In genomic region chr7:5528071-5528814, GRCh38 we compare ENCODE assay signal across 8 cellular contexts. TPM values are rescaled to one million over a fixed set of nuclear protein-coding genes. Genes with fewer than 3 reads are reported as not detected.
DNase-seq lines count a peak whose midpoint lies in the region; ATAC-seq and TF ChIP-seq lines count a peak whose summit lies in the region.

No MANE protein-coding gene starts in this region.

- no peaks in the 10 kb centered on the region for H3K27me3 ChIP-seq in fibroblast of lung (ENCODE audit: control insufficient read depth, insufficient read depth, low read length)
- H3K27me3 ChIP-seq in neural progenitor cell, result no peaks in the 10 kb centered on the region

- H3K4me1 ChIP-seq in fibroblast of lung (ENCODE audit: control insufficient read depth, extremely low read depth, insufficient read depth, low read length), result peaks cover 10% of the 10 kb centered on the region
- peaks cover 44% of the 10 kb centered on the region for H3K4me1 ChIP-seq in neural progenitor cell

- peaks cover 92% of the 10 kb centered on the region for H3F3A ChIP-seq in neural progenitor cell (ENCODE audit: low read depth)

- H3K36me3 ChIP-seq in fibroblast of lung (ENCODE audit: control insufficient read depth, insufficient read depth, low read length) (peaks cover 36% of the 10 kb centered on the region), neural progenitor cell (no peaks in the 10 kb centered on the region)

- H3K79me2 ChIP-seq in fibroblast of lung (ENCODE audit: control insufficient read depth, insufficient read depth, low read length) (peaks cover 56% of the 10 kb centered on the region), neural progenitor cell (ENCODE audit: low read depth) (peaks cover 63% of the 10 kb centered on the region)

- H4K20me1 ChIP-seq in fibroblast of lung (ENCODE audit: control insufficient read depth, extremely low read depth, insufficient read depth, low read length), result peaks cover 9% of the 10 kb centered on the region
- peaks cover 56% of the 10 kb centered on the region for H4K20me1 ChIP-seq in neural progenitor cell (ENCODE audit: low read depth)

- H3K27ac ChIP-seq in fibroblast of lung (ENCODE audit: insufficient read depth, low read length), result peak overlapping the region; percentile 78
- H3K27ac ChIP-seq in neural progenitor cell, result peak overlapping the region; percentile 100

- TF ChIP-seq CTCF in fibroblast of lung (conservative IDR thresholded peaks at IDR 0.05 in 1 of 2, IDR thresholded peaks at IDR 0.05 in 1 of 2; ENCODE audit: low read depth in 1 of 2, low read length in 2 of 2), result no peak
- TF ChIP-seq CTCF in neural progenitor cell (IDR thresholded peaks at IDR 0.05), result no peak

- peak; percentile 41 for DNase-seq in activated T-cell treated with anti-CD3 and anti-CD28 coated beads for 1 hour (ENCODE audit: low read depth)
- DNase-seq in activated T-cell treated with anti-CD3 and anti-CD28 coated beads for 4 hours, result no peak
- DNase-seq in activated CD8-positive, alpha-beta memory T cell treated with anti-CD3 and anti-CD28 coated beads for 48 hours (ENCODE audit: low read depth in 2 of 3, low spot score in 2 of 3), result peak in 2 of 3 experiments; percentile 26 to 33
- peak in 1 of 2 donors; percentile 51 for DNase-seq in fibroblast of lung (ENCODE audit: low read depth in 2 of 2)
- DNase-seq in neural progenitor cell (ENCODE audit: low spot score), result peak; percentile 59
- no peak for DNase-seq in NCI-H146 treated with DMSO at 0.1 percent for 48 hours (lab: John Stamatoyannopoulos, UW; ENCODE audit: unreplicated experiment)

- H3K4me3 ChIP-seq in fibroblast of lung (replicated peaks in 1 of 4; ENCODE audit: control extremely low read depth in 1 of 4, insufficient read depth in 1 of 4, low read depth in 3 of 4, low read length in 4 of 4) (peak overlapping the region; percentile 81 to 97 (median 90)), neural progenitor cell (peak overlapping the region; percentile 95)

- peak overlapping the region; percentile 97 for H3K27ac Mint-ChIP-seq in neural progenitor cell

- peak overlapping the region; percentile 95 for H3K9ac ChIP-seq in fibroblast of lung (ENCODE audit: insufficient read depth, low read length)
- H3K9ac ChIP-seq in neural progenitor cell, result peak overlapping the region; percentile 97

- H3K27me3 Mint-ChIP-seq in neural progenitor cell (ENCODE audit: insufficient read depth, low read depth), result peaks cover 68% of the 10 kb centered on the region

- H3K9me3 Mint-ChIP-seq in neural progenitor cell, result peaks cover 12% of the 10 kb centered on the region

- H3K9me3 ChIP-seq in fibroblast of lung (ENCODE audit: control insufficient read depth, insufficient read depth, low read depth, low read length) (no peaks in the 10 kb centered on the region), neural progenitor cell (ENCODE audit: low read depth) (no peaks in the 10 kb centered on the region)

- ATAC-seq in GM21526 (IDR thresholded peaks at IDR 0.05; ENCODE audit: low FRiP score, unreplicated experiment), result no peak
- no peak for ATAC-seq in HG03342 (IDR thresholded peaks at IDR 0.05; ENCODE audit: unreplicated experiment)

- no peak overlapping the region for H2AFZ ChIP-seq in fibroblast of lung (ENCODE audit: low read length)
- no peak overlapping the region for H2AFZ ChIP-seq in neural progenitor cell (replicated peaks)

- peak overlapping the region; percentile 90 for H3K4me2 ChIP-seq in fibroblast of lung (ENCODE audit: extremely low read depth, insufficient read depth, low read length)
- H3K4me2 ChIP-seq in neural progenitor cell, result peak overlapping the region; percentile 100

- H3K4me3 Mint-ChIP-seq in neural progenitor cell, result peak overlapping the region; percentile 94

- H3K4me1 Mint-ChIP-seq in neural progenitor cell, result peaks cover 43% of the 10 kb centered on the region

- peaks cover 40% of the 10 kb centered on the region for H3K36me3 Mint-ChIP-seq in neural progenitor cell

RNA-seq across cellular contexts. Expression of gene ACTB, which starts 2.2 kb away (rescaled TPM):
- 1,742 and 2,599 TPM in 2 replicates for total RNA-seq in fibroblast of lung
- polyA plus RNA-seq in fibroblast of lung, result 6,970 and 7,302 TPM in 2 replicates
- 11,369 and 11,817 TPM in 2 replicates for polyA plus RNA-seq in fibroblast of lung (2012)
- 42,169 and 43,266 TPM in 2 replicates for polyA minus RNA-seq in fibroblast of lung (ENCODE audit: low replicate concordance)
- total RNA-seq in neural progenitor cell (ENCODE audit: low replicate concordance), result 1,381 and 2,318 TPM in 2 replicates

RNA-seq across cellular contexts. Expression of gene FBXL18, which starts 14.6 kb away (rescaled TPM):
- total RNA-seq in fibroblast of lung, result 3.3 and 5.1 TPM in 2 replicates
- 2.9 and 3.1 TPM in 2 replicates for polyA plus RNA-seq in fibroblast of lung
- 6.0 and 6.1 TPM in 2 replicates for polyA plus RNA-seq in fibroblast of lung (2012)
- polyA minus RNA-seq in fibroblast of lung (ENCODE audit: low replicate concordance), result 13.2 and 16.1 TPM in 2 replicates
- total RNA-seq in neural progenitor cell (ENCODE audit: low replicate concordance), result 3.3 and 6.7 TPM in 2 replicates

Comparison
In these comparisons a context has a peak if more than half of its experiments do, and no peak if none do; other contexts are left out.
1. DNase-seq: peak in activated T-cell treated with anti-CD3 and anti-CD28 coated beads for 1 hour (single experiment), activated CD8-positive, alpha-beta memory T cell treated with anti-CD3 and anti-CD28 coated beads for 48 hours (2 of 3) and neural progenitor cell (single experiment); none in activated T-cell treated with anti-CD3 and anti-CD28 coated beads for 4 hours (single experiment) and NCI-H146 treated with DMSO at 0.1 percent for 48 hours (single experiment).